ENCODE assay signal across 20 cellular contexts in the genomic region with DNA sequence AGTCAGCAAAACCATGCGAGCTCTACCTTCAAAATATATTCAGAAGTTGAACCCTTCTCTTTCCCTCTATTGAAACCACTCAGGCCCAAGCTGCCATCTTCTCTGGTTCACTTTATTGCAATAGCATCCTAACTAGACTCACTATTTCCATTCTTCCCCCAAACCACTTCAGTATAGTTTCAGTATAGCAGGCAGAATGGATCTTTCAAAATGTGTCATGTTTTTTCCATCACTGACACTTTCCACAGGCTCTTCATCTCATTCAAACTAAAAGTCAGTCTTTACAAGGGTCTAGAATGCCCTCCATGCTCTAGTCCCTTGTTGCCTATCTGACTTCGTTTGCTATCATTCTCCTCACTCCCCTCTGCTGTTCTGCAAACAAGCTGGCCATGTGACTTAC.
DNase-seq lines count a peak whose midpoint lies in the region; ATAC-seq and TF ChIP-seq lines count a peak whose summit lies in the region.
"Had no signal": no experiment of that assay in that cellular context is flagged by ENCODE, and none has a peak within 500 bp of the region (broad histone marks: within the 10 kb centered on the region; RNA-seq: fewer than 3 reads in every experiment).

No MANE protein-coding gene starts in this region.

- no peak overlapping the region for H3K4me3 Mint-ChIP-seq in activated CD8-positive, alpha-beta T cell treated with anti-CD3 and anti-CD28 coated beads for 36 hours
- no peak overlapping the region for H3K4me3 Mint-ChIP-seq in activated CD8-positive, alpha-beta T cell treated with anti-CD3 and anti-CD28 coated beads, Interleukin-2, amount 10 ng/mL, durations not matched to agents 7 days and 5 days
- no peak overlapping the region for H3K4me3 Mint-ChIP-seq in activated naive CD8-positive, alpha-beta T cell treated with anti-CD3 and anti-CD28 coated beads for 36 hours
- peak overlapping the region in 1 of 2 donors; percentile 52 for H3K4me3 Mint-ChIP-seq in stimulated activated naive CD8-positive, alpha-beta T cell treated with anti-CD3 and anti-CD28 coated beads, Interleukin-15, amount 100 ng/mL, for 72 hours
- H3K4me3 Mint-ChIP-seq: CD4-positive, alpha-beta T cell had no signal

- DNase-seq in activated CD8-positive, alpha-beta T cell treated with anti-CD3 and anti-CD28 coated beads for 36 hours: peak; percentile 17
- no peak for DNase-seq in activated CD8-positive, alpha-beta T cell treated with anti-CD3 and anti-CD28 coated beads, Interleukin-2, amount 10 ng/mL, durations not matched to agents 7 days and 5 days
- peak; percentile 9 for DNase-seq in stimulated activated CD4-positive, alpha-beta T cell treated with anti-CD3 and anti-CD28 coated beads, Interleukin-15, amount 100 ng/mL, for 24 hours
- no peak for DNase-seq in stimulated activated CD4-positive, alpha-beta T cell treated with anti-CD3 and anti-CD28 coated beads, Interleukin-4, amount 100 ng/mL, for 24 hours
- no peak for DNase-seq in activated naive CD8-positive, alpha-beta T cell treated with anti-CD3 and anti-CD28 coated beads for 36 hours
- DNase-seq in stimulated activated naive CD8-positive, alpha-beta T cell treated with anti-CD3 and anti-CD28 coated beads, Interleukin-15, amount 100 ng/mL, for 72 hours: peak; percentile 2 to 11
- DNase-seq in SIG-M5 (lab: John Stamatoyannopoulos, UW): no peak
- DNase-seq in GM03348 (ENCODE audit: low spot score): no peak
- DNase-seq: AML-193; CD4-positive, alpha-beta T cell; IMR-90; KG1; MG63; NCI-H1105 treated with DMSO at 0.1 percent for 48 hours; NCI-H146; NCI-H2029; NCI-H446; NCI-H524 treated with DMSO at 0.1 percent for 48 hours; NCI-H774 had no signal

- intact Hi-C loops in activated CD8-positive, alpha-beta T cell treated with anti-CD3 and anti-CD28 coated beads for 36 hours (cut with micrococcal nuclease): no loop called here

- POLR2A ChIA-PET in activated CD8-positive, alpha-beta T cell treated with anti-CD3 and anti-CD28 coated beads for 36 hours (lab: Charles Lee): no interaction called here
- POLR2A ChIA-PET in activated CD8-positive, alpha-beta T cell treated with anti-CD3 and anti-CD28 coated beads, Interleukin-2, amount 10 ng/mL, durations not matched to agents 7 days and 5 days (lab: Charles Lee): no interaction called here

- H3K36me3 Mint-ChIP-seq in activated CD8-positive, alpha-beta T cell treated with anti-CD3 and anti-CD28 coated beads for 36 hours (ENCODE audit: low read depth): no peaks in the 10 kb centered on the region
- no peaks in the 10 kb centered on the region for H3K36me3 Mint-ChIP-seq in activated CD8-positive, alpha-beta T cell treated with anti-CD3 and anti-CD28 coated beads, Interleukin-2, amount 10 ng/mL, durations not matched to agents 7 days and 5 days (ENCODE audit: low read depth)
- peaks cover 8% of the 10 kb centered on the region for H3K36me3 Mint-ChIP-seq in activated naive CD8-positive, alpha-beta T cell treated with anti-CD3 and anti-CD28 coated beads for 36 hours

- CTCF ChIA-PET in activated CD8-positive, alpha-beta T cell treated with anti-CD3 and anti-CD28 coated beads for 36 hours (lab: Charles Lee): interaction anchor here (0.8 to 1.3 kb wide), 2 partner anchors 9 to 56 kb away, joined by 3 read pairs; no protein-coding TSS in a partner anchor
- CTCF ChIA-PET in activated CD8-positive, alpha-beta T cell treated with anti-CD3 and anti-CD28 coated beads, Interleukin-2, amount 10 ng/mL, durations not matched to agents 7 days and 5 days (lab: Charles Lee): no interaction called here

- ATAC-seq in activated CD8-positive, alpha-beta T cell treated with anti-CD3 and anti-CD28 coated beads for 36 hours: peak; percentile 87
- no peak for ATAC-seq in activated CD8-positive, alpha-beta T cell treated with anti-CD3 and anti-CD28 coated beads, Interleukin-2, amount 10 ng/mL, durations not matched to agents 7 days and 5 days
- ATAC-seq in stimulated activated naive CD8-positive, alpha-beta T cell treated with anti-CD3 and anti-CD28 coated beads, Interleukin-15, amount 100 ng/mL, for 72 hours: peak; percentile 91
- ATAC-seq: HCT116 had no signal

- TF ChIP-seq CTCF in activated CD8-positive, alpha-beta T cell treated with anti-CD3 and anti-CD28 coated beads for 36 hours (IDR thresholded peaks at IDR 0.05): no peak

- H3K4me1 Mint-ChIP-seq in activated CD8-positive, alpha-beta T cell treated with anti-CD3 and anti-CD28 coated beads for 36 hours (ENCODE audit: low read depth): peaks cover 10% of the 10 kb centered on the region
- H3K4me1 Mint-ChIP-seq in activated CD8-positive, alpha-beta T cell treated with anti-CD3 and anti-CD28 coated beads, Interleukin-2, amount 10 ng/mL, durations not matched to agents 7 days and 5 days (ENCODE audit: low read depth): no peaks in the 10 kb centered on the region
- peaks cover 10% of the 10 kb centered on the region for H3K4me1 Mint-ChIP-seq in activated naive CD8-positive, alpha-beta T cell treated with anti-CD3 and anti-CD28 coated beads for 36 hours
- H3K4me1 Mint-ChIP-seq in stimulated activated naive CD8-positive, alpha-beta T cell treated with anti-CD3 and anti-CD28 coated beads, Interleukin-15, amount 100 ng/mL, for 72 hours: peaks cover 12% of the 10 kb centered on the region

- H3K9me3 Mint-ChIP-seq in activated CD8-positive, alpha-beta T cell treated with anti-CD3 and anti-CD28 coated beads for 36 hours: peaks cover 7% of the 10 kb centered on the region
- H3K9me3 Mint-ChIP-seq in activated CD8-positive, alpha-beta T cell treated with anti-CD3 and anti-CD28 coated beads, Interleukin-2, amount 10 ng/mL, durations not matched to agents 7 days and 5 days (ENCODE audit: insufficient read depth): no peaks in the 10 kb centered on the region
- peaks cover 15% of the 10 kb centered on the region for H3K9me3 Mint-ChIP-seq in activated naive CD8-positive, alpha-beta T cell treated with anti-CD3 and anti-CD28 coated beads for 36 hours
- peaks cover 19 to 35% of the 10 kb centered on the region in 2 donors for H3K9me3 Mint-ChIP-seq in stimulated activated naive CD8-positive, alpha-beta T cell treated with anti-CD3 and anti-CD28 coated beads, Interleukin-15, amount 100 ng/mL, for 72 hours

- peak overlapping the region; percentile 82 for H3K27ac Mint-ChIP-seq in activated CD8-positive, alpha-beta T cell treated with anti-CD3 and anti-CD28 coated beads for 36 hours
- H3K27ac Mint-ChIP-seq in activated CD8-positive, alpha-beta T cell treated with anti-CD3 and anti-CD28 coated beads, Interleukin-2, amount 10 ng/mL, durations not matched to agents 7 days and 5 days: no peak overlapping the region
- peak overlapping the region; percentile 85 for H3K27ac Mint-ChIP-seq in activated naive CD8-positive, alpha-beta T cell treated with anti-CD3 and anti-CD28 coated beads for 36 hours
- H3K27ac Mint-ChIP-seq in stimulated activated naive CD8-positive, alpha-beta T cell treated with anti-CD3 and anti-CD28 coated beads, Interleukin-15, amount 100 ng/mL, for 72 hours: peak overlapping the region; percentile 31 to 69
- H3K27ac Mint-ChIP-seq: CD4-positive, alpha-beta T cell had no signal

- peaks cover 5% of the 10 kb centered on the region for H3K27me3 Mint-ChIP-seq in activated CD8-positive, alpha-beta T cell treated with anti-CD3 and anti-CD28 coated beads for 36 hours
- H3K27me3 Mint-ChIP-seq in activated CD8-positive, alpha-beta T cell treated with anti-CD3 and anti-CD28 coated beads, Interleukin-2, amount 10 ng/mL, durations not matched to agents 7 days and 5 days (ENCODE audit: low read depth): no peaks in the 10 kb centered on the region
- peaks cover 5% of the 10 kb centered on the region for H3K27me3 Mint-ChIP-seq in activated naive CD8-positive, alpha-beta T cell treated with anti-CD3 and anti-CD28 coated beads for 36 hours
- H3K27me3 Mint-ChIP-seq in stimulated activated naive CD8-positive, alpha-beta T cell treated with anti-CD3 and anti-CD28 coated beads, Interleukin-15, amount 100 ng/mL, for 72 hours: peaks cover 12% of the 10 kb centered on the region

Comparison
In these comparisons a context has a peak if more than half of its experiments do, and no peak if none do; other contexts are left out.
1. DNase-seq: peak in activated CD8-positive, alpha-beta T cell treated with anti-CD3 and anti-CD28 coated beads for 36 hours (single experiment), stimulated activated CD4-positive, alpha-beta T cell treated with anti-CD3 and anti-CD28 coated beads, Interleukin-15, amount 100 ng/mL, for 24 hours (single experiment) and stimulated activated naive CD8-positive, alpha-beta T cell treated with anti-CD3 and anti-CD28 coated beads, Interleukin-15, amount 100 ng/mL, for 72 hours (2 of 2); none in activated CD8-positive, alpha-beta T cell treated with anti-CD3 and anti-CD28 coated beads, Interleukin-2, amount 10 ng/mL, durations not matched to agents 7 days and 5 days (single experiment), stimulated activated CD4-positive, alpha-beta T cell treated with anti-CD3 and anti-CD28 coated beads, Interleukin-4, amount 100 ng/mL, for 24 hours (single experiment), activated naive CD8-positive, alpha-beta T cell treated with anti-CD3 and anti-CD28 coated beads for 36 hours (single experiment), SIG-M5 (single experiment) and GM03348 (single experiment).